ENCODE assay signal across 40 cellular contexts in the genomic region with DNA sequence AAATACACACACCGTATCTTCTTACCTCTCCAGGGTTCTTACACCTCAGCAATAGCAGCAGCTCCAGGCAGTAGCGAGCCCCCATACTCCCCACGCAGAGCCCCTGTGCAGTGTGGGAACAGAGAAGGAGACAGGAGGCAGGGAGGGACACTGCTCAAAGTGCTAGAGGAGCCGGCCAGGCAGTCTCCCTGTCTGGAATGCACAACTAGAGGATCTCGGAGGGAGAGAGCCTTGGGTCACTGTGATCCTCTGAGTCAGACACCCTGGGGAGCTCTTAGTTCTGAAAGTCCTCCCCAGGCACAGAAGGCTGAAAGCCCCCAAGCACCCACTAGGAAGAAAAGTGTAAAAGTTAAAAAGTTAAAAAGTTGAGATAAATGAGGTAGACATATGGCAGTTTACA. TPM values are rescaled to one million over a fixed set of nuclear protein-coding genes. Genes with fewer than 3 reads are reported as not detected.
DNase-seq lines count a peak whose midpoint lies in the region; ATAC-seq and TF ChIP-seq lines count a peak whose summit lies in the region.
"Had no signal": no experiment of that assay in that cellular context is flagged by ENCODE, and none has a peak within 500 bp of the region (broad histone marks: within the 10 kb centered on the region; RNA-seq: fewer than 3 reads in every experiment).

No MANE protein-coding gene starts in this region.

- no peak for ATAC-seq in HG03108 (IDR thresholded peaks at IDR 0.05; ENCODE audit: unreplicated experiment)
- no peak for ATAC-seq in body of pancreas
- ATAC-seq: esophagus mucosa, foreskin keratinocyte, HepG2, left cardiac atrium, pancreas, T-cell had no signal

- H2AFZ ChIP-seq in parathyroid adenoma = peak overlapping the region; percentile 53

- no peak for TF ChIP-seq POLR2A in body of pancreas (IDR thresholded peaks at IDR 0.05)

- H3K36me3 Mint-ChIP-seq in Caco-2 (ENCODE audit: insufficient read depth, unreplicated experiment) = no peaks in the 10 kb centered on the region
- H3K36me3 Mint-ChIP-seq: activated naive CD8-positive, alpha-beta T cell treated with anti-CD3 and anti-CD28 coated beads for 36 hours; CD8-positive, alpha-beta memory T cell; T-cell had no signal

- no peaks in the 10 kb centered on the region for H3K4me1 ChIP-seq in Caco-2
- peaks cover 3% of the 10 kb centered on the region for H3K4me1 ChIP-seq in parathyroid adenoma
- H3K4me1 ChIP-seq in body of pancreas = no peaks in the 10 kb centered on the region
- H3K4me1 ChIP-seq: BE2C, foreskin keratinocyte, heart left ventricle, pancreas, Peyer's patch, SJCRH30, suprapubic skin had no signal

- no peaks in the 10 kb centered on the region for H3K27me3 ChIP-seq in Caco-2 (replicated peaks; ENCODE audit: control insufficient read depth, insufficient read depth, low read length)
- no peaks in the 10 kb centered on the region for H3K27me3 ChIP-seq in parathyroid adenoma (ENCODE audit: control insufficient read depth, insufficient read depth, low read length)
- no peaks in the 10 kb centered on the region for H3K27me3 ChIP-seq in body of pancreas
- H3K27me3 ChIP-seq in dorsolateral prefrontal cortex = peaks cover 0 to 82% (median 19%) of the 10 kb centered on the region in 45 donors
- H3K27me3 ChIP-seq: BE2C, foreskin keratinocyte, Peyer's patch, SJCRH30, suprapubic skin had no signal

- no peak overlapping the region for H3K4me2 ChIP-seq in parathyroid adenoma (ENCODE audit: low read length)
- H3K4me2 ChIP-seq: smooth muscle cell had no signal

- intact Hi-C loops in Caco-2 (cut with micrococcal nuclease; ENCODE audit: unreplicated experiment) (no loop called here), body of pancreas (cut with DNase I) (no loop called here), dorsolateral prefrontal cortex (cut with DNase I) (no loop called here)

- no peak overlapping the region for H3K4me3 Mint-ChIP-seq in Caco-2 (ENCODE audit: unreplicated experiment)
- H3K4me3 Mint-ChIP-seq: activated B cell treated with CpG ODN at 0.5 μM for 24 hours; activated naive CD8-positive, alpha-beta T cell treated with anti-CD3 and anti-CD28 coated beads for 36 hours; CD8-positive, alpha-beta memory T cell; T-cell had no signal

- no peaks in the 10 kb centered on the region for H3K36me3 ChIP-seq in Caco-2 (ENCODE audit: control insufficient read depth, insufficient read depth, low read length)
- no peaks in the 10 kb centered on the region for H3K36me3 ChIP-seq in parathyroid adenoma (ENCODE audit: control insufficient read depth, insufficient read depth, low read length)
- H3K36me3 ChIP-seq in body of pancreas (replicated peaks in 1 of 2; ENCODE audit: insufficient read depth in 1 of 2, low read depth in 2 of 2) = no peaks in the 10 kb centered on the region
- H3K36me3 ChIP-seq: BE2C, heart left ventricle, pancreas, Peyer's patch, SJCRH30, suprapubic skin had no signal

- H3K9ac ChIP-seq in parathyroid adenoma = no peak overlapping the region

- H3K4me1 Mint-ChIP-seq in Caco-2 (ENCODE audit: low read depth, unreplicated experiment) = no peaks in the 10 kb centered on the region
- H3K4me1 Mint-ChIP-seq: activated B cell treated with CpG ODN at 0.5 μM for 24 hours; activated naive CD8-positive, alpha-beta T cell treated with anti-CD3 and anti-CD28 coated beads for 36 hours; CD8-positive, alpha-beta memory T cell; T-cell had no signal

- CTCF ChIA-PET in Caco-2 (lab: Charles Lee) = no interaction called here

- no TSS peak for BruUV-seq in Caco-2 (replicated peaks; lab: Mats Ljungman, UMichigan)

- no peaks in the 10 kb centered on the region for H3K9me3 Mint-ChIP-seq in Caco-2 (ENCODE audit: unreplicated experiment)
- H3K9me3 Mint-ChIP-seq: activated B cell treated with CpG ODN at 0.5 μM for 24 hours; activated naive CD8-positive, alpha-beta T cell treated with anti-CD3 and anti-CD28 coated beads for 36 hours had no signal

- WGBS in body of pancreas, 2 donors = 40 to 61% methylated on average over 4 of the region's 5 CpGs

- H3K9me3 ChIP-seq in Caco-2 (no peaks in the 10 kb centered on the region), parathyroid adenoma (ENCODE audit: control insufficient read depth, low read length) (no peaks in the 10 kb centered on the region), body of pancreas (no peaks in the 10 kb centered on the region)
- H3K9me3 ChIP-seq: BE2C, heart left ventricle, pancreas, Peyer's patch, SJCRH30, suprapubic skin had no signal

- H3K4me3 ChIP-seq in Caco-2 (ENCODE audit: low read depth, low read length) (no peak overlapping the region), parathyroid adenoma (ENCODE audit: low read depth, low read length) (no peak overlapping the region), body of pancreas (no peak overlapping the region), dorsolateral prefrontal cortex (no peak overlapping the region)
- H3K4me3 ChIP-seq: heart left ventricle, pancreas, Peyer's patch, SJCRH30, smooth muscle cell, suprapubic skin had no signal

- DNase-seq in Caco-2 = no peak
- peak; percentile 1 for DNase-seq in HT1080 (ENCODE audit: low read depth)
- peak; percentile 19 for DNase-seq in hepatic stellate cell (ENCODE audit: low spot score)
- DNase-seq in activated CD4-positive, alpha-beta T cell treated with anti-CD3 and anti-CD28 coated beads for 48 hours = no peak
- no peak for DNase-seq in body of pancreas
- no peak for DNase-seq in dorsolateral prefrontal cortex
- DNase-seq: activated B cell treated with CpG ODN at 0.5 μM for 24 hours; activated CD4-positive, alpha-beta T cell treated with anti-CD3 and anti-CD28 coated beads, Interleukin-2, amount 50 U/mL, for 1 hour; activated effector memory CD4-positive, alpha-beta T cell treated with anti-CD3 and anti-CD28 coated beads, Interleukin-2, amount 50 U/mL, for 16 hours; activated naive CD8-positive, alpha-beta T cell treated with anti-CD3 and anti-CD28 coated beads for 36 hours; activated T-cell treated with anti-CD3 and anti-CD28 coated beads, Interleukin-2, amount 50 U/mL, for 1 hour; BE2C; CD8-positive, alpha-beta memory T cell; dermis blood vessel endothelial cell; foreskin keratinocyte; HCEC 1CT; Karpas-422; left cardiac atrium; mammary epithelial cell; MV-4-11; NCI-H1436 treated with DMSO at 0.1 percent for 48 hours; NCI-H2081 treated with DMSO at 0.1 percent for 48 hours; NCI-H345; NCI-H69; pancreas; Peyer's patch; SJCRH30; stimulated activated naive CD4-positive, alpha-beta T cell; T-cell had no signal

- POLR2A ChIA-PET in Caco-2 (lab: Charles Lee) = no interaction called here

- no peak overlapping the region for H3K27ac ChIP-seq in parathyroid adenoma
- no peak overlapping the region for H3K27ac ChIP-seq in body of pancreas
- no peak overlapping the region for H3K27ac ChIP-seq in dorsolateral prefrontal cortex
- H3K27ac ChIP-seq: foreskin keratinocyte, heart left ventricle, pancreas, Peyer's patch, SJCRH30, suprapubic skin had no signal

- H3K27ac Mint-ChIP-seq in Caco-2 (ENCODE audit: unreplicated experiment) = peak overlapping the region; percentile 30
- H3K27ac Mint-ChIP-seq: activated B cell treated with CpG ODN at 0.5 μM for 24 hours; activated naive CD8-positive, alpha-beta T cell treated with anti-CD3 and anti-CD28 coated beads for 36 hours; CD8-positive, alpha-beta memory T cell had no signal

- no peaks in the 10 kb centered on the region for H3K79me2 ChIP-seq in parathyroid adenoma

- TF ChIP-seq CTCF in Caco-2 (IDR thresholded peaks at IDR 0.05; ENCODE audit: insufficient read depth in 1 of 2, low read depth in 1 of 2, low read length in 1 of 2, severe bottlenecking in 1 of 2, unreplicated experiment in 1 of 2) (no peak), parathyroid adenoma (IDR thresholded peaks at IDR 0.05) (no peak), body of pancreas (IDR thresholded peaks at IDR 0.05) (no peak), dorsolateral prefrontal cortex (IDR thresholded peaks at IDR 0.05 in 54 of 56, conservative IDR thresholded peaks at IDR 0.05 in 2 of 56; ENCODE audit: low read depth in 1 of 56, partially characterized antibody in 56 of 56) (no peak)

- no peaks in the 10 kb centered on the region for H3K27me3 Mint-ChIP-seq in Caco-2 (ENCODE audit: insufficient read depth, unreplicated experiment)
- H3K27me3 Mint-ChIP-seq: activated B cell treated with CpG ODN at 0.5 μM for 24 hours; activated naive CD8-positive, alpha-beta T cell treated with anti-CD3 and anti-CD28 coated beads for 36 hours had no signal

RNA-seq across cellular contexts. Expression of a gene that starts 16.0 kb away (rescaled TPM):
- total RNA-seq in Caco-2 (2022) (not detected in 2 replicates), body of pancreas (not detected), dorsolateral prefrontal cortex (not detected)
- not detected in 2 replicates for total RNA-seq in HT1080 (2014; rRNA removed; shearing (Covaris generic))
- polyA plus RNA-seq in HT1080 (2015; cell fraction: cytosol; rRNA removed) = not detected in 2 replicates
- polyA plus RNA-seq in HT1080 (2015; cell fraction: nucleus; rRNA removed) = not detected in 2 replicates
- total RNA-seq: A673; activated B cell treated with CpG ODN at 0.5 μM for 24 hours; activated naive CD8-positive, alpha-beta T cell treated with anti-CD3 and anti-CD28 coated beads for 36 hours; CD8-positive, alpha-beta memory T cell; dermis blood vessel endothelial cell; esophagus mucosa; foreskin keratinocyte; G401; heart left ventricle; HepG2; left cardiac atrium; mammary epithelial cell; pancreas; Peyer's patch; SJCRH30; smooth muscle cell; suprapubic skin; T-cell; ureter had no signal
- polyA plus RNA-seq: CD8-positive, alpha-beta memory T cell; foreskin keratinocyte; heart left ventricle; HepG2; mammary epithelial cell; neural cell; pancreas; smooth muscle cell had no signal

Comparison
In these comparisons a context has a peak if more than half of its experiments do, and no peak if none do; other contexts are left out.
1. DNase-seq: peak in HT1080 (single experiment) and hepatic stellate cell (single experiment); none in Caco-2 (0 of 2), activated CD4-positive, alpha-beta T cell treated with anti-CD3 and anti-CD28 coated beads for 48 hours (single experiment), body of pancreas (0 of 4) and dorsolateral prefrontal cortex (0 of 10).